Comparison of ENCODE assay signal across 8 cellular contexts in genomic region chr19:53977991-53978731, GRCh38. TPM values are rescaled to one million over a fixed set of nuclear protein-coding genes. Genes with fewer than 3 reads are reported as not detected.
A peak's percentile ranks its signal among the peaks of the same experiment; 100 is the strongest.
DNase-seq lines count a peak whose midpoint lies in the region; ATAC-seq and TF ChIP-seq lines count a peak whose summit lies in the region.

No MANE protein-coding gene starts in this region.

- 5% methylated on average over 48 of the region's 54 CpGs for WGBS in hepatocyte (ENCODE audit: low lambda C conversion rate, missing lambda C conversion rate)

- no peak overlapping the region for H3K27ac ChIP-seq in hepatocyte

- ATAC-seq in GM19463 (IDR thresholded peaks at IDR 0.05; ENCODE audit: unreplicated experiment), result no peak

- peak; percentile 84 for DNase-seq in AG20443 (ENCODE audit: low spot score)
- DNase-seq in NCI-H2227 (lab: John Stamatoyannopoulos, UW; ENCODE audit: unreplicated experiment), result peak; percentile 100
- peak; percentile 26 to 97 (median 84) for DNase-seq in anterior cingulate cortex (lab: John Stamatoyannopoulos, UW)
- DNase-seq in hepatocyte (ENCODE audit: low spot score), result peak; percentile 85
- DNase-seq in renal cortical epithelial cell (ENCODE audit: low read depth), result peak; percentile 3
- DNase-seq in DMS79 treated with DMSO at 0.1 percent for 48 hours (lab: John Stamatoyannopoulos, UW), result no peak
- DNase-seq in D341Med (ENCODE audit: low spot score), result no peak

- peaks cover 29% of the 10 kb centered on the region for H3K27me3 ChIP-seq in hepatocyte

- H4K20me1 ChIP-seq in hepatocyte (ENCODE audit: insufficient read depth, poor library complexity, severe bottlenecking), result no peaks in the 10 kb centered on the region

- no peaks in the 10 kb centered on the region for H3K9me3 ChIP-seq in hepatocyte (ENCODE audit: low read depth)

- peaks cover 8% of the 10 kb centered on the region for H3K4me1 ChIP-seq in hepatocyte (ENCODE audit: insufficient read depth)

- no peaks in the 10 kb centered on the region for H3K36me3 ChIP-seq in hepatocyte (replicated peaks; ENCODE audit: insufficient read depth, low read depth)

- H3K4me3 ChIP-seq in hepatocyte, result peak overlapping the region; percentile 4

- no peaks in the 10 kb centered on the region for H3K79me2 ChIP-seq in hepatocyte

- no peaks in the 10 kb centered on the region for H3K9me2 ChIP-seq in hepatocyte (replicated peaks; ENCODE audit: insufficient read depth)

- H3K4me2 ChIP-seq in hepatocyte, result peak overlapping the region; percentile 82

- TF ChIP-seq CTCF in hepatocyte (IDR thresholded peaks at IDR 0.05; ENCODE audit: poor library complexity), result no peak

- H2AFZ ChIP-seq in hepatocyte, result peak overlapping the region; percentile 88

RNA-seq across cellular contexts. Expression of gene CACNG6, which starts 13.3 kb away (rescaled TPM):
- total RNA-seq in hepatocyte (0.23 and 0.32 TPM in 2 replicates), renal cortical epithelial cell (0.17 and 0.55 TPM in 2 replicates)
- polyA plus RNA-seq in hepatocyte, result 0.35 TPM in 1 of 2 replicates, not detected in the other

RNA-seq across cellular contexts. Expression of gene CACNG8, which starts 15.4 kb away (rescaled TPM):
- total RNA-seq in hepatocyte, result 0.13 TPM in 1 of 2 replicates, not detected in the other
- polyA plus RNA-seq in hepatocyte, result 0.06 TPM in 1 of 2 replicates, not detected in the other
- 0.05 and 0.17 TPM in 2 replicates for total RNA-seq in renal cortical epithelial cell

Comparison
In these comparisons a context has a peak if more than half of its experiments do, and no peak if none do; other contexts are left out.
1. DNase-seq: peak in AG20443 (single experiment), NCI-H2227 (single experiment), anterior cingulate cortex (58 of 58), hepatocyte (single experiment) and renal cortical epithelial cell (single experiment); none in DMS79 treated with DMSO at 0.1 percent for 48 hours (single experiment) and D341Med (single experiment).